Comparison of ENCODE assay signal across 22 cellular contexts in the genomic region with DNA sequence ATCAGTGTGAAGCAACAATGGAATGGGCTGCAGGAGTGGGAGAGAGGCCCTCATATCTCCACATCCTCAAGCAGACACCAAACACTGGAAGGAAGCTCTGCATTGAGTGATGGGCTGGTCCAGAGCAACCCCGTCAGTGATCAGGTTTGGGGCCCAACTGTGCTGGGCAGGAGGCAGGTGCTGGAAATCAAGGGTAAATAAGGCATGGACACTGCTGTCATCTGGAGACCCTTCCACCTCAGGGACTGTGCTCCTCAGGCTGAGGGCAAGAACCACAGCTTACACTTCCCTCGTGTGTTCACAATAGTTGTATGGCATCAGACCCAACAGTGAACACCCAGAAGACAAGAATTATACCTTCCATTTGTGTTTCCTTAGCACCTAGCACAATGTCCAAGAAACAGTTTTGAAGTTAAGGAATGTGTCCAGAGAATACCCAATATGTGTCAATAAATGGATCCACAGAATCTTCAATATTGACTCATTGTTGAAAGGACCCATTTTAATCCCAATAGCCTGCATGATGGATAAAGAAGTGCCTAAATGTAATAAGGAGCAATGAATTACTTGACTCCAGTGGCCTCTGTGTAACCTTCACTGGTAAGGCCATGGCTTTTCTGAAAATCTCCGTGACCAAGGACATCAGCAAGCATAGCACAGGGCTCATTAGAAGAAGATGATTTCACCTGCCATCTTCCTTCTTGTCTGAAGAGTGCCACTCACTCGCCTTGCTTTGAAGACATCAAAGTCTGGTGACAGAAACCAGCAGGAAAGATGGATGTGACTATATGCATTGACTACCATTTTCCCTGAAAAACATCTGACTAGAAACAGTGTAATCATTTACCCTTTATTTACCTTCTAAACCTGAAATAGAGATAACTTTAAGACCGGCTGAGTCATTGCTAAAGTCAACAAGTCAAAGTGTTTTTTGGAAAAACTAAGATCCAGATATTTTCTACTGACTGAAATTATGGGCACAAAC. TPM values are rescaled to one million over a fixed set of nuclear protein-coding genes. Genes with fewer than 3 reads are reported as not detected.
DNase-seq lines count a peak whose midpoint lies in the region; ATAC-seq, FAIRE-seq and TF ChIP-seq lines count a peak whose summit lies in the region.
"Had no signal": no experiment of that assay in that cellular context is flagged by ENCODE, and none has a peak within 500 bp of the region (broad histone marks: within the 10 kb centered on the region; RNA-seq: fewer than 3 reads in every experiment).

No MANE protein-coding gene starts in this region.

- TF ChIP-seq RAD21 in K562 (CRISPR knock-in tag; conservative IDR thresholded peaks at IDR 0.05 in 1 of 2, IDR thresholded peaks at IDR 0.05 in 1 of 2): no peak

- no peak overlapping the region for H3K27ac Mint-ChIP-seq in activated T-cell treated with anti-CD3 and anti-CD28 coated beads, Interleukin-2, amount 50 U/mL, for 72 hours
- H3K27ac Mint-ChIP-seq: CD8-positive, alpha-beta T cell had no signal

- 23% methylated on average over 5 of the region's 5 CpGs for WGBS in K562 (ENCODE audit: insufficient coverage, low coverage, missing lambda C conversion rate)
- 70 to 83% (median 77%) methylated on average over 5 of the region's 5 CpGs for WGBS in adrenal gland, 4 donors

- no peaks in the 10 kb centered on the region for H3K9me3 ChIP-seq in K562 (replicated peaks; ENCODE audit: control insufficient read depth, insufficient read depth, low read depth, low read length)
- H3K9me3 ChIP-seq in left lung: no peaks in the 10 kb centered on the region
- no peaks in the 10 kb centered on the region for H3K9me3 ChIP-seq in adrenal gland (replicated peaks in 1 of 3)
- H3K9me3 ChIP-seq: BLaER1 treated with 17β-estradiol and CSF1 and Interleukin-3, amounts not matched to agents 10 nM and 100 nM; SK-N-SH had no signal

- H3K9me1 ChIP-seq in K562 (ENCODE audit: control insufficient read depth, insufficient read depth, low read length): no peaks in the 10 kb centered on the region

- in situ Hi-C loops in K562 (cut with MboI): no loop called here

- POLR2A ChIA-PET in K562 (lab: Yijun Ruan, JAX): no interaction called here

- H3K4me1 ChIP-seq in K562 (replicated peaks in 1 of 2; ENCODE audit: control insufficient read depth in 2 of 2, insufficient read depth in 2 of 2, low read length in 2 of 2) (peaks cover 0 to 9% of the 10 kb centered on the region in 2 experiments; a peak in 2 of 5 replicates), left lung (no peaks in the 10 kb centered on the region), adrenal gland (replicated peaks in 1 of 2) (no peaks in the 10 kb centered on the region)
- H3K4me1 ChIP-seq: BLaER1 treated with 17β-estradiol and CSF1 and Interleukin-3, amounts not matched to agents 10 nM and 100 nM had no signal

- BruUV-seq in K562 (replicated peaks; lab: Mats Ljungman, UMichigan): no TSS peak

- H3K4me1 Mint-ChIP-seq in activated T-cell treated with anti-CD3 and anti-CD28 coated beads, Interleukin-2, amount 50 U/mL, for 72 hours (ENCODE audit: low read depth): no peaks in the 10 kb centered on the region

- no peak overlapping the region for H3K4me2 ChIP-seq in K562 (ENCODE audit: insufficient read depth, low read length)
- H3K4me2 ChIP-seq: BLaER1 treated with 17β-estradiol and CSF1 and Interleukin-3, amounts not matched to agents 10 nM and 100 nM; SK-N-SH had no signal

- H3K36me3 ChIP-seq in K562 (ENCODE audit: control insufficient read depth, insufficient read depth, low read length) (no peaks in the 10 kb centered on the region), left lung (no peaks in the 10 kb centered on the region), adrenal gland (replicated peaks in 1 of 2) (no peaks in the 10 kb centered on the region)
- H3K36me3 ChIP-seq: BLaER1 treated with 17β-estradiol and CSF1 and Interleukin-3, amounts not matched to agents 10 nM and 100 nM had no signal

- H3K79me2 ChIP-seq in K562 (ENCODE audit: control insufficient read depth, insufficient read depth, low read length): no peaks in the 10 kb centered on the region

- H2AFZ ChIP-seq in K562 (ENCODE audit: low read depth, low read length): no peak overlapping the region

- H3K36me3 Mint-ChIP-seq in activated T-cell treated with anti-CD3 and anti-CD28 coated beads, Interleukin-2, amount 50 U/mL, for 72 hours (ENCODE audit: insufficient read depth in 2 of 2): no peaks in the 10 kb centered on the region
- H3K36me3 Mint-ChIP-seq: CD8-positive, alpha-beta T cell had no signal

- no peaks in the 10 kb centered on the region for H4K20me1 ChIP-seq in K562 (replicated peaks; ENCODE audit: control insufficient read depth, insufficient read depth, low read length)
- H4K20me1 ChIP-seq: BLaER1 treated with 17β-estradiol and CSF1 and Interleukin-3, amounts not matched to agents 10 nM and 100 nM had no signal

- H3K9me3 Mint-ChIP-seq in activated T-cell treated with anti-CD3 and anti-CD28 coated beads, Interleukin-2, amount 50 U/mL, for 72 hours: no peaks in the 10 kb centered on the region
- H3K9me3 Mint-ChIP-seq: CD8-positive, alpha-beta T cell had no signal

- no peak overlapping the region for H3K4me3 Mint-ChIP-seq in activated T-cell treated with anti-CD3 and anti-CD28 coated beads, Interleukin-2, amount 50 U/mL, for 72 hours
- H3K4me3 Mint-ChIP-seq: CD8-positive, alpha-beta T cell had no signal

- intact Hi-C loops in K562 (cut with micrococcal nuclease): loop anchor here (5.0 kb wide), 1 partner anchor 624 kb away; no protein-coding TSS in a partner anchor
- intact Hi-C loops in left lung (cut with DNase I): no loop called here
- intact Hi-C loops in adrenal gland (cut with DNase I): loop anchor here in 1 of 2 donors (10.0 kb wide), 1 partner anchor 559 kb away; no protein-coding TSS in a partner anchor

- CTCF ChIA-PET in K562 (lab: Yijun Ruan, JAX; ENCODE audit: low intra/inter-chr PET ratio): no interaction called here

- H3K4me3 ChIP-seq in K562: no peak overlapping the region
- no peak overlapping the region for H3K4me3 ChIP-seq in left lung
- H3K4me3 ChIP-seq in adrenal gland: no peak overlapping the region
- H3K4me3 ChIP-seq: BLaER1 treated with 17β-estradiol and CSF1 and Interleukin-3, amounts not matched to agents 10 nM and 100 nM had no signal

- no peak for FAIRE-seq in K562 (lab: Jason Lieb, UNC)

- TF ChIP-seq CTCF in K562 (IDR thresholded peaks at IDR 0.05 in 2 of 3, conservative IDR thresholded peaks at IDR 0.05 in 1 of 3; ENCODE audit: insufficient read depth in 2 of 3, low read depth in 1 of 3, low read length in 3 of 3) (no peak), left lung (IDR thresholded peaks at IDR 0.05) (no peak), adrenal gland (IDR thresholded peaks at IDR 0.05) (no peak)

- H3K27me3 ChIP-seq in K562 (ENCODE audit: control insufficient read depth in 2 of 2, insufficient read depth in 2 of 2, low read length in 2 of 2) (no peaks in the 10 kb centered on the region; a peak in 2 of 5 replicates), left lung (no peaks in the 10 kb centered on the region), adrenal gland (no peaks in the 10 kb centered on the region)
- H3K27me3 ChIP-seq: BLaER1 treated with 17β-estradiol and CSF1 and Interleukin-3, amounts not matched to agents 10 nM and 100 nM had no signal

- DNase-seq in DMS53 (lab: John Stamatoyannopoulos, UW) (peak; percentile 69), K562 (ENCODE audit: extremely low read depth in 1 of 4, low spot score in 3 of 4) (no peak), left lung (no peak), renal cortical epithelial cell (ENCODE audit: low read depth) (peak; percentile 45), adrenal gland (no peak)
- no peak for DNase-seq in activated T-cell treated with anti-CD3 and anti-CD28 coated beads, Interleukin-2, amount 50 U/mL, for 72 hours
- DNase-seq: CD8-positive, alpha-beta T cell; GDM1; H7; NCI-H1105; NCI-H2081 treated with DMSO at 0.1 percent for 48 hours; NCI-H446 treated with DMSO at 0.1 percent for 48 hours; NK-92 treated with Interleukin-12 subunit alpha and Interleukin-12 subunit beta, amount 100 ng/mL, for 24 hours; RPMI8226; SHP77 treated with DMSO at 0.1 percent for 48 hours; SK-N-SH had no signal

- peaks cover 15% of the 10 kb centered on the region for H3K27me3 Mint-ChIP-seq in activated T-cell treated with anti-CD3 and anti-CD28 coated beads, Interleukin-2, amount 50 U/mL, for 72 hours (ENCODE audit: low read depth)

- H3K9ac ChIP-seq in K562 (ENCODE audit: insufficient read depth in 1 of 2, low read depth in 2 of 2, low read length in 2 of 2): no peak overlapping the region
- H3K9ac ChIP-seq: BLaER1 treated with 17β-estradiol and CSF1 and Interleukin-3, amounts not matched to agents 10 nM and 100 nM; SK-N-SH had no signal

- H3K27ac ChIP-seq in K562 (ENCODE audit: extremely low read depth, low read depth, low read length) (no peak overlapping the region), left lung (no peak overlapping the region), adrenal gland (no peak overlapping the region)
- H3K27ac ChIP-seq: BLaER1 treated with 17β-estradiol and CSF1 and Interleukin-3, amounts not matched to agents 10 nM and 100 nM; HL-60 had no signal

- no peak; the same call in 1 of the 2 replicates for TF ChIP-seq EP300 in K562 (IDR thresholded peaks at IDR 0.05; ENCODE audit: low read length)

- TF ChIP-seq POLR2A in K562 (conservative IDR thresholded peaks at IDR 0.05) (no peak), adrenal gland (IDR thresholded peaks at IDR 0.05) (no peak)

- ATAC-seq in K562: no peak
- peak; percentile 47 for ATAC-seq in left lung
- ATAC-seq in activated T-cell treated with anti-CD3 and anti-CD28 coated beads, Interleukin-2, amount 50 U/mL, for 72 hours (replicated peaks in 1 of 2): no peak
- no peak for ATAC-seq in HG03432 (IDR thresholded peaks at IDR 0.05; ENCODE audit: unreplicated experiment)
- ATAC-seq: CD8-positive, alpha-beta T cell had no signal

RNA-seq across cellular contexts. Expression of gene AHSG, which starts 7.0 kb away (rescaled TPM):
- total RNA-seq in K562 (2011; cell fraction: chromatin; rRNA removed; ENCODE audit: low replicate concordance): not detected in 2 replicates
- total RNA-seq in K562 (2011; cell fraction: nucleolus; rRNA removed): not detected in 2 replicates
- not detected in 2 replicates for total RNA-seq in K562 (2011; cell fraction: nucleoplasm; rRNA removed)
- total RNA-seq in K562 (2014; rRNA removed): not detected in 2 replicates
- total RNA-seq in K562 (2014; rRNA removed; fragmentation: Illumina TruSeq; extraction: Trizol): not detected in 2 replicates
- total RNA-seq in K562 (2015; rRNA removed; fragmentation: Illumina TruSeq; extraction: Trizol): not detected in 2 replicates
- total RNA-seq in K562 (2021): 0.69 and 1.2 TPM in 2 replicates
- polyA plus RNA-seq in K562 (2011; rRNA removed): not detected in 2 replicates
- polyA plus RNA-seq in K562 (2011; cell fraction: cytosol; rRNA removed): not detected in 2 replicates
- polyA plus RNA-seq in K562 (2011; cell fraction: nucleus; rRNA removed): 0.14 TPM in 1 of 2 replicates, not detected in the other
- 0.06 TPM in 1 of 2 replicates, not detected in the other for polyA plus RNA-seq in K562 (2012)
- polyA plus RNA-seq in K562 (2014; fragmentation: Illumina TruSeq; extraction: Trizol): not detected in 2 replicates
- not detected for polyA plus RNA-seq in K562 (2014; fragmentation: Nextera tagmentation; extraction: Ambion mirVana)
- polyA plus RNA-seq in K562 (2014; rRNA removed): not detected in 2 replicates
- not detected in 2 replicates for polyA minus RNA-seq in K562 (2011; rRNA and poly(A)+ RNA removed)
- polyA minus RNA-seq in K562 (2011; cell fraction: cytosol; rRNA and poly(A)+ RNA removed): 27.8 TPM in 1 of 2 replicates, not detected in the other
- polyA minus RNA-seq in K562 (2011; cell fraction: nucleus; rRNA and poly(A)+ RNA removed): not detected in 2 replicates
- not detected for total RNA-seq in left lung
- not detected in 2 replicates for total RNA-seq in renal cortical epithelial cell
- total RNA-seq in adrenal gland: 1 to 10 TPM in 2 of 8 donors, not detected in 6; 1.3 to 1.4 TPM
- polyA plus RNA-seq in adrenal gland: under 1 TPM in 1 of 3 donors, not detected in 2; 0.26 TPM
- total RNA-seq in activated T-cell treated with anti-CD3 and anti-CD28 coated beads, Interleukin-2, amount 50 U/mL, for 72 hours: under 1 TPM in 1 of 2 donors, not detected in 1; 0.14 TPM
- total RNA-seq: CD8-positive, alpha-beta T cell; Daoy; H7; OCI-LY7 had no signal
- polyA plus RNA-seq: SK-N-SH had no signal

RNA-seq across cellular contexts. Expression of gene FETUB, which starts 34.3 kb away (rescaled TPM):
- not detected in 2 replicates for total RNA-seq in K562 (2011; cell fraction: chromatin; rRNA removed; ENCODE audit: low replicate concordance)
- not detected in 2 replicates for total RNA-seq in K562 (2011; cell fraction: nucleolus; rRNA removed)
- not detected in 2 replicates for total RNA-seq in K562 (2011; cell fraction: nucleoplasm; rRNA removed)
- total RNA-seq in K562 (2014; rRNA removed) (not detected in 2 replicates), K562 (2014; rRNA removed; fragmentation: Illumina TruSeq; extraction: Trizol) (not detected in 2 replicates), K562 (2015; rRNA removed; fragmentation: Illumina TruSeq; extraction: Trizol) (not detected in 2 replicates), K562 (2021) (not detected in 2 replicates), left lung (not detected), renal cortical epithelial cell (not detected in 2 replicates), adrenal gland (not detected)
- polyA plus RNA-seq in K562 (2011; rRNA removed) (not detected in 2 replicates), K562 (2014; fragmentation: Illumina TruSeq; extraction: Trizol) (not detected in 2 replicates), K562 (2014; fragmentation: Nextera tagmentation; extraction: Ambion mirVana) (not detected), K562 (2014; rRNA removed) (not detected in 2 replicates), adrenal gland (not detected)
- polyA plus RNA-seq in K562 (2011; cell fraction: cytosol; rRNA removed): not detected in 2 replicates
- polyA plus RNA-seq in K562 (2011; cell fraction: nucleus; rRNA removed): not detected in 2 replicates
- not detected in 2 replicates for polyA plus RNA-seq in K562 (2012)
- not detected in 2 replicates for polyA minus RNA-seq in K562 (2011; rRNA and poly(A)+ RNA removed)
- not detected in 2 replicates for polyA minus RNA-seq in K562 (2011; cell fraction: cytosol; rRNA and poly(A)+ RNA removed)
- polyA minus RNA-seq in K562 (2011; cell fraction: nucleus; rRNA and poly(A)+ RNA removed): not detected in 2 replicates
- not detected for total RNA-seq in activated T-cell treated with anti-CD3 and anti-CD28 coated beads, Interleukin-2, amount 50 U/mL, for 72 hours
- total RNA-seq: A673; CD8-positive, alpha-beta T cell; Daoy; H7; OCI-LY7 had no signal

RNA-seq across cellular contexts. Expression of gene DNAJB11, which starts 35.3 kb away (rescaled TPM):
- 67.7 and 181 TPM in 2 replicates for total RNA-seq in K562 (2011; cell fraction: chromatin; rRNA removed; ENCODE audit: low replicate concordance)
- 41.2 and 54.1 TPM in 2 replicates for total RNA-seq in K562 (2011; cell fraction: nucleolus; rRNA removed)
- 96.7 and 127 TPM in 2 replicates for total RNA-seq in K562 (2011; cell fraction: nucleoplasm; rRNA removed)
- 68.1 and 71.4 TPM in 2 replicates for total RNA-seq in K562 (2014; rRNA removed)
- total RNA-seq in K562 (2014; rRNA removed; fragmentation: Illumina TruSeq; extraction: Trizol): 63.8 and 65.7 TPM in 2 replicates
- 67.1 and 67.7 TPM in 2 replicates for total RNA-seq in K562 (2015; rRNA removed; fragmentation: Illumina TruSeq; extraction: Trizol)
- total RNA-seq in K562 (2021): 44.4 and 49.3 TPM in 2 replicates
- 29.9 and 40.1 TPM in 2 replicates for polyA plus RNA-seq in K562 (2011; rRNA removed)
- 9.7 and 18.6 TPM in 2 replicates for polyA plus RNA-seq in K562 (2011; cell fraction: cytosol; rRNA removed)
- polyA plus RNA-seq in K562 (2011; cell fraction: nucleus; rRNA removed): 30.8 and 40.9 TPM in 2 replicates
- polyA plus RNA-seq in K562 (2012): 62.1 and 74.3 TPM in 2 replicates
- polyA plus RNA-seq in K562 (2014; fragmentation: Illumina TruSeq; extraction: Trizol): 48.7 and 63.9 TPM in 2 replicates
- polyA plus RNA-seq in K562 (2014; fragmentation: Nextera tagmentation; extraction: Ambion mirVana): 10 to 100 TPM; 14.8 to 16.7 TPM
- 74.7 and 77.0 TPM in 2 replicates for polyA plus RNA-seq in K562 (2014; rRNA removed)
- polyA minus RNA-seq in K562 (2011; rRNA and poly(A)+ RNA removed): 31.1 and 34.9 TPM in 2 replicates
- polyA minus RNA-seq in K562 (2011; cell fraction: cytosol; rRNA and poly(A)+ RNA removed): 15.9 and 17.4 TPM in 2 replicates
- 25.2 and 45.9 TPM in 2 replicates for polyA minus RNA-seq in K562 (2011; cell fraction: nucleus; rRNA and poly(A)+ RNA removed)
- 10 to 100 TPM; 46.8 to 78.3 TPM for total RNA-seq in left lung
- 57.9 and 62.9 TPM in 2 replicates for total RNA-seq in renal cortical epithelial cell
- total RNA-seq in adrenal gland: 10 to 100 TPM; 20.1 to 70.9 (median 33.1) TPM
- 10 to 100 TPM; 41.8 to 93.2 (median 50.1) TPM for polyA plus RNA-seq in adrenal gland
- 10 to 100 TPM; 29.7 to 34.2 TPM for total RNA-seq in activated T-cell treated with anti-CD3 and anti-CD28 coated beads, Interleukin-2, amount 50 U/mL, for 72 hours

RNA-seq across cellular contexts. Expression of gene TBCCD1, which starts 38.7 kb away (rescaled TPM):
- total RNA-seq in K562 (2011; cell fraction: chromatin; rRNA removed; ENCODE audit: low replicate concordance): 37.8 and 39.7 TPM in 2 replicates
- 15.2 and 19.1 TPM in 2 replicates for total RNA-seq in K562 (2011; cell fraction: nucleolus; rRNA removed)
- 20.8 and 22.1 TPM in 2 replicates for total RNA-seq in K562 (2011; cell fraction: nucleoplasm; rRNA removed)
- 17.7 and 22.7 TPM in 2 replicates for total RNA-seq in K562 (2014; rRNA removed)
- 26.2 and 26.8 TPM in 2 replicates for total RNA-seq in K562 (2014; rRNA removed; fragmentation: Illumina TruSeq; extraction: Trizol)
- 21.1 and 21.2 TPM in 2 replicates for total RNA-seq in K562 (2015; rRNA removed; fragmentation: Illumina TruSeq; extraction: Trizol)
- total RNA-seq in K562 (2021): 18.4 and 20.9 TPM in 2 replicates
- polyA plus RNA-seq in K562 (2011; rRNA removed): 26.0 and 31.1 TPM in 2 replicates
- 22.3 and 24.5 TPM in 2 replicates for polyA plus RNA-seq in K562 (2011; cell fraction: cytosol; rRNA removed)
- polyA plus RNA-seq in K562 (2011; cell fraction: nucleus; rRNA removed): 25.8 and 29.2 TPM in 2 replicates
- polyA plus RNA-seq in K562 (2012): 12.0 and 15.4 TPM in 2 replicates
- 18.4 and 22.2 TPM in 2 replicates for polyA plus RNA-seq in K562 (2014; fragmentation: Illumina TruSeq; extraction: Trizol)
- 10 to 100 TPM; 18.9 to 21.4 TPM for polyA plus RNA-seq in K562 (2014; fragmentation: Nextera tagmentation; extraction: Ambion mirVana)
- 16.2 and 17.9 TPM in 2 replicates for polyA plus RNA-seq in K562 (2014; rRNA removed)
- 37.0 and 46.7 TPM in 2 replicates for polyA minus RNA-seq in K562 (2011; rRNA and poly(A)+ RNA removed)
- polyA minus RNA-seq in K562 (2011; cell fraction: cytosol; rRNA and poly(A)+ RNA removed): 10.2 and 16.4 TPM in 2 replicates
- polyA minus RNA-seq in K562 (2011; cell fraction: nucleus; rRNA and poly(A)+ RNA removed): 14.7 and 22.3 TPM in 2 replicates
- total RNA-seq in left lung: 10 to 100 TPM; 11.6 to 12.1 TPM
- 15.5 and 16.0 TPM in 2 replicates for total RNA-seq in renal cortical epithelial cell
- 10 to 100 TPM in 4 of 8 donors, 1 to 10 TPM in 4; 7.8 to 18.1 (median 9.4) TPM for total RNA-seq in adrenal gland
- 10 to 100 TPM in 1 of 3 donors, 1 to 10 TPM in 2; 3.3 to 14.2 (median 3.3) TPM for polyA plus RNA-seq in adrenal gland
- total RNA-seq in activated T-cell treated with anti-CD3 and anti-CD28 coated beads, Interleukin-2, amount 50 U/mL, for 72 hours: 10 to 100 TPM; 13.6 to 16.2 TPM

RNA-seq across cellular contexts. Expression of gene HRG, which starts 60.0 kb away (rescaled TPM):
- not detected in 2 replicates for total RNA-seq in K562 (2011; cell fraction: chromatin; rRNA removed; ENCODE audit: low replicate concordance)
- not detected in 2 replicates for total RNA-seq in K562 (2011; cell fraction: nucleolus; rRNA removed)
- not detected in 2 replicates for total RNA-seq in K562 (2011; cell fraction: nucleoplasm; rRNA removed)
- total RNA-seq in K562 (2014; rRNA removed) (not detected in 2 replicates), K562 (2014; rRNA removed; fragmentation: Illumina TruSeq; extraction: Trizol) (not detected in 2 replicates), K562 (2015; rRNA removed; fragmentation: Illumina TruSeq; extraction: Trizol) (not detected in 2 replicates), K562 (2021) (not detected in 2 replicates), left lung (not detected), renal cortical epithelial cell (0.15 TPM in 1 of 2 replicates, not detected in the other), adrenal gland (under 1 TPM in 1 of 8 donors, not detected in 7; 0.14 TPM)
- polyA plus RNA-seq in K562 (2011; rRNA removed) (not detected in 2 replicates), K562 (2014; fragmentation: Illumina TruSeq; extraction: Trizol) (not detected in 2 replicates), K562 (2014; fragmentation: Nextera tagmentation; extraction: Ambion mirVana) (not detected), K562 (2014; rRNA removed) (not detected in 2 replicates), adrenal gland (under 1 TPM in 1 of 3 donors, not detected in 2; 0.26 TPM)
- polyA plus RNA-seq in K562 (2011; cell fraction: cytosol; rRNA removed): not detected in 2 replicates
- polyA plus RNA-seq in K562 (2011; cell fraction: nucleus; rRNA removed): not detected in 2 replicates
- 0.04 TPM in 1 of 2 replicates, not detected in the other for polyA plus RNA-seq in K562 (2012)
- not detected in 2 replicates for polyA minus RNA-seq in K562 (2011; rRNA and poly(A)+ RNA removed)
- not detected in 2 replicates for polyA minus RNA-seq in K562 (2011; cell fraction: cytosol; rRNA and poly(A)+ RNA removed)
- not detected in 2 replicates for polyA minus RNA-seq in K562 (2011; cell fraction: nucleus; rRNA and poly(A)+ RNA removed)
- not detected for total RNA-seq in activated T-cell treated with anti-CD3 and anti-CD28 coated beads, Interleukin-2, amount 50 U/mL, for 72 hours
- total RNA-seq: A673; CD8-positive, alpha-beta T cell; Daoy; OCI-LY7 had no signal
- polyA plus RNA-seq: SK-N-SH had no signal

Comparison
In these comparisons a context has a peak if more than half of its experiments do, and no peak if none do; other contexts are left out.
1. DNase-seq: peak in DMS53 (single experiment) and renal cortical epithelial cell (single experiment); none in K562 (0 of 4), left lung (0 of 2), adrenal gland (0 of 7) and activated T-cell treated with anti-CD3 and anti-CD28 coated beads, Interleukin-2, amount 50 U/mL, for 72 hours (0 of 2).